ENCODE assay signal across 30 cellular contexts in the genomic region with DNA sequence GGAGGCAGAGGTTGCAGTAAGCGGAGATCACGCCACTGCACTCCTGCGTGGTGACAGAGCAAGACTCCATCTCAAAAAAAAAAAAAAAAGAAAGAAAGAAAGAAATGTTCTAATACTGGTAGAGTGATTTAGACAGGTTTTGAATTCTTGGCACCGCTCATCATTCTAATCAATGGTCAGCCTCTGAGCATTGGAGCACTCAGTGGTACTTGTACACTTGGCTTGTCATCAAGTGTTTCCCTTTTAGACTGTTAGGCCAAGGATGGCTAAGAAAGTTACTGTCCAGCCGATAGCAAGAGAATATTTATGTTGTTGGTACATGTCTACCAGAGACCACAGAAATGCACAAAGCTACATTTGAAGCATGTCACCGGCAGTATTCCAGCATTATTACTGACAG.
"Had no signal": no experiment of that assay in that cellular context is flagged by ENCODE, and none has a peak within 500 bp of the region (broad histone marks: within the 10 kb centered on the region; RNA-seq: fewer than 3 reads in every experiment).

No MANE protein-coding gene starts in this region.

- H2AFZ ChIP-seq: neural progenitor cell had no signal

- DNase-seq: naive thymus-derived CD4-positive, alpha-beta T cell; natural killer cell; nucleus accumbens; pancreas; retina; right cardiac atrium; right lobe of liver; sigmoid colon; spleen; stimulated activated CD4-positive, alpha-beta T cell treated with anti-CD3 and anti-CD28 coated beads, Interleukin-12 subunit alpha, Interleukin-12 subunit beta, amount 100 ng/mL, for 4 hours; stimulated activated CD4-positive, alpha-beta T cell treated with anti-CD3 and anti-CD28 coated beads, Interleukin-1b, Interleukin-23, amount 100 ng/mL, for 48 hours; stimulated activated CD4-positive, alpha-beta T cell treated with anti-CD3 and anti-CD28 coated beads, Interleukin-4, amount 100 ng/mL, for 1 hour; stimulated activated CD4-positive, alpha-beta T cell treated with anti-CD3 and anti-CD28 coated beads, Interleukin-4, amount 100 ng/mL, for 4 hours; stimulated activated CD8-positive, alpha-beta memory T cell treated with anti-CD3 and anti-CD28 coated beads, Interleukin-4, amount 100 ng/mL, for 48 hours; stimulated activated naive CD4-positive, alpha-beta T cell; stimulated activated naive CD8-positive, alpha-beta T cell treated with anti-CD3 and anti-CD28 coated beads, Interleukin-15, amount 100 ng/mL, for 72 hours; stimulated activated naive CD8-positive, alpha-beta T cell treated with anti-CD3 and anti-CD28 coated beads, Interleukin-15, Interleukin-2, amounts not matched to agents 100 U/mL and 50 U/mL, for 24 hours; substantia nigra; testis; trophoblast cell; upper lobe of left lung had no signal

- H3K27ac ChIP-seq: neural progenitor cell, neutrophil, pancreas, prostate gland, right lobe of liver, sigmoid colon, skin epidermis, spleen, suprapubic skin, testis, tibial nerve, upper lobe of left lung, vagina had no signal

- H3K9ac ChIP-seq: neural progenitor cell had no signal

- H3K36me3 ChIP-seq: neural progenitor cell, neutrophil, pancreas, prostate gland, right lobe of liver, sigmoid colon, spleen, suprapubic skin, tibial nerve, upper lobe of left lung, vagina had no signal

- H3K4me3 ChIP-seq: neural progenitor cell, pancreas, prostate gland, right lobe of liver, sigmoid colon, skin epidermis, smooth muscle cell, spleen, suprapubic skin, testis, tibial nerve, upper lobe of left lung, vagina had no signal

- H3K4me2 ChIP-seq: neural progenitor cell, smooth muscle cell had no signal

- H3K9me3 ChIP-seq: neutrophil, pancreas, prostate gland, right lobe of liver, sigmoid colon, spleen, suprapubic skin, testis, tibial nerve, upper lobe of left lung, vagina had no signal

- H3K4me1 ChIP-seq: neural progenitor cell, pancreas, prostate gland, right lobe of liver, spleen, suprapubic skin, testis, tibial nerve, vagina had no signal

- ATAC-seq: naive thymus-derived CD4-positive, alpha-beta T cell; natural killer cell; pancreas; right cardiac atrium; right lobe of liver; stimulated activated memory B cell treated with anti-CD40 and anti-IgM and Interleukin-4, amounts not matched to agents 10 μg/mL and 1 μg/mL and 100 μg/mL, for 72 hours; stimulated activated naive CD8-positive, alpha-beta T cell treated with anti-CD3 and anti-CD28 coated beads, Interleukin-15, amount 100 ng/mL, for 72 hours; stimulated activated naive CD8-positive, alpha-beta T cell treated with anti-CD3 and anti-CD28 coated beads, Interleukin-15, Interleukin-2, amounts not matched to agents 100 U/mL and 50 U/mL, for 24 hours had no signal

- H3K27me3 ChIP-seq: neural progenitor cell, neutrophil, pancreas, right lobe of liver, sigmoid colon, spleen, suprapubic skin, testis, tibial nerve, upper lobe of left lung, vagina had no signal
